ENCODE assay signal across 8 cellular contexts in genomic region chr12:51270067-51270846, GRCh38. TPM values are rescaled to one million over a fixed set of nuclear protein-coding genes. Genes with fewer than 3 reads are reported as not detected.
DNase-seq lines count a peak whose midpoint lies in the region; ATAC-seq and TF ChIP-seq lines count a peak whose summit lies in the region.

TSS of gene SMAGP (minus strand) at chr12:51270415. CDS start at chr12:51269278, 1,137 bp downstream.

- H3K36me3 ChIP-seq in ectodermal cell (ENCODE audit: control insufficient read depth, insufficient read depth, low read length) (no peaks in the 10 kb centered on the region), lung (ENCODE audit: control insufficient read depth in 2 of 2, insufficient read depth in 2 of 2, low read length in 2 of 2) (peaks cover 0 to 2% of the 10 kb centered on the region in 2 donors)

- no peak for DNase-seq in GM12864 (ENCODE audit: low read depth)
- DNase-seq in HCEC 1CT: peak; percentile 30
- DNase-seq in NCI-H128 (lab: John Stamatoyannopoulos, UW; ENCODE audit: unreplicated experiment): peak; percentile 32
- peak; percentile 49 for DNase-seq in activated CD4-positive, alpha-beta T cell treated with anti-CD3 and anti-CD28 coated beads for 48 hours
- peak; percentile 81 for DNase-seq in lung (ENCODE audit: low spot score)
- DNase-seq in stimulated activated CD8-positive, alpha-beta memory T cell treated with anti-CD3 and anti-CD28 coated beads, Interleukin-7, amount 100 ng/mL, for 4 hours (ENCODE audit: low read depth in 2 of 2): peak; percentile 15 to 46

- H3K27me3 ChIP-seq in ectodermal cell (ENCODE audit: control insufficient read depth, insufficient read depth, low read length, poor library complexity, severe bottlenecking) (peaks cover 30% of the 10 kb centered on the region), lung (ENCODE audit: control insufficient read depth, insufficient read depth) (no peaks in the 10 kb centered on the region)

- H3K4me3 ChIP-seq in GM12864 (ENCODE audit: low read depth, low read length) (peak within 1 kb of the TSS; percentile 70), ectodermal cell (ENCODE audit: insufficient read depth, low read depth, low read length) (peak within 1 kb of the TSS; percentile 53), lung (peak within 1 kb of the TSS; percentile 81)

- H3K9me3 ChIP-seq in ectodermal cell (ENCODE audit: control insufficient read depth, low read length): no peaks in the 10 kb centered on the region
- no peaks in the 10 kb centered on the region for H3K9me3 ChIP-seq in lung (ENCODE audit: control insufficient read depth in 2 of 2, insufficient read depth in 1 of 2, low read length in 1 of 2)

- TF ChIP-seq CTCF in GM12864 (IDR thresholded peaks at IDR 0.05; ENCODE audit: low read depth, low read length, missing control alignments) (peak; percentile 2), lung (IDR thresholded peaks at IDR 0.05; ENCODE audit: control extremely low read depth, extremely low read depth) (no peak)

- ATAC-seq in lung (ENCODE audit: insufficient read depth, low FRiP score) (peak; percentile 73), GM18858 (IDR thresholded peaks at IDR 0.05; ENCODE audit: unreplicated experiment) (no peak)

- 0 to 1% methylated on average over 79 of the region's 79 CpGs for WGBS in ectodermal cell, 2 experiments
- WGBS in lung, 2 donors: 1% methylated on average over 38 to 79 of the region's 79 CpGs

- H3K27ac ChIP-seq in ectodermal cell (ENCODE audit: insufficient read depth, low read depth, low read length, poor library complexity, severe bottlenecking): no peak within 1 kb of the TSS
- peak within 1 kb of the TSS; percentile 68 to 97 for H3K27ac ChIP-seq in lung (ENCODE audit: low read depth in 1 of 2, low read length in 1 of 2)

- H3K4me1 ChIP-seq in ectodermal cell (ENCODE audit: control insufficient read depth, insufficient read depth, low read length): no peaks in the 10 kb centered on the region
- H3K4me1 ChIP-seq in lung (ENCODE audit: control insufficient read depth in 2 of 2, insufficient read depth in 2 of 2, low read length in 2 of 2): peaks cover 0 to 10% of the 10 kb centered on the region in 2 donors

RNA-seq across cellular contexts. Expression of gene SMAGP, which starts in this region (rescaled TPM):
- 16.6 TPM for polyA plus RNA-seq in ectodermal cell (2013, experiment 1 of 4)
- 23.8 TPM for polyA plus RNA-seq in ectodermal cell (2013, experiment 2 of 4)
- polyA plus RNA-seq in ectodermal cell (2013, experiment 3 of 4): 16.9 TPM
- 17.1 TPM for polyA plus RNA-seq in ectodermal cell (2013, experiment 4 of 4)
- 10 to 100 TPM in 1 of 2 donors, 1 to 10 TPM in 1; 9.7 to 26.0 TPM for total RNA-seq in lung
- polyA plus RNA-seq in lung: 10 to 100 TPM; 17.0 to 17.3 TPM
